In the genomic region with DNA sequence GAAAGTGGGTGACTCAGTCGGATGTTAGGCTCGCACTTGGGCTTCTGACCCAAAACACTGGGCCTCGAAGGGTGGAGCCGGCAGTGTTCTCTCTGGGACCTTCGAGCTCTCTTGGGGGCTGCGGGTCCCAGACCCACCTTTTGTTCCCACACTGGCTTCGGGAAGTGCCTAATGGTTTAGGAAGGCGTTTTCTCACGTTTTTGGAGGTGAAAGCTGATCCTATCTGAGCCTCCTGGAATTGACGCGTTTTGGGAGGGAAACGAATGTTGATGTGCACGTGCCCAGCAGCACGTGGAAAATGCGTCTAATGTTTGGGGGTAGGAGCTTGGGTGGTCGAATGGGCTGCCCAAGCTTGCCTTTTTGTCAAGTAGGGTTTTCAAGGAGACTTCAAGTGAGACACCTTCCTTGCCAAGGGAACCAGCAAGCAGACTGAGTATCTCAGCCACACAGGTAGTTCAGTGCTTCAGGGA, we compare ENCODE assay signal across 1 cellular context.
TF ChIP-seq lines count a peak whose summit lies in the region.

No MANE protein-coding gene starts in this region.

TF ChIP-seq in IMR-90, 13 proteins besides CTCF, POLR2A, EP300 and RAD21:
- TF ChIP-seq MXI1 (IDR thresholded peaks at IDR 0.05; ENCODE audit: borderline replicate concordance, low read depth, low read length), result peak; percentile 83; the same call in 1 of the 2 replicates
- no peak for TF ChIP-seq RFX5 (IDR thresholded peaks at IDR 0.05; ENCODE audit: low read depth, low read length)
- no peak for TF ChIP-seq CHD1 (IDR thresholded peaks at IDR 0.05; ENCODE audit: low read depth, low read length)
- TF ChIP-seq FOS (IDR thresholded peaks at IDR 0.05; ENCODE audit: low read depth, low read length), result peak; percentile 73
- TF ChIP-seq, protein P1, sequence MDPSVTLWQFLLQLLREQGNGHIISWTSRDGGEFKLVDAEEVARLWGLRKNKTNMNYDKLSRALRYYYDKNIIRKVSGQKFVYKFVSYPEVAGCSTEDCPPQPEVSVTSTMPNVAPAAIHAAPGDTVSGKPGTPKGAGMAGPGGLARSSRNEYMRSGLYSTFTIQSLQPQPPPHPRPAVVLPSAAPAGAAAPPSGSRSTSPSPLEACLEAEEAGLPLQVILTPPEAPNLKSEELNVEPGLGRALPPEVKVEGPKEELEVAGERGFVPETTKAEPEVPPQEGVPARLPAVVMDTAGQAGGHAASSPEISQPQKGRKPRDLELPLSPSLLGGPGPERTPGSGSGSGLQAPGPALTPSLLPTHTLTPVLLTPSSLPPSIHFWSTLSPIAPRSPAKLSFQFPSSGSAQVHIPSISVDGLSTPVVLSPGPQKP (IDR thresholded peaks at IDR 0.05; ENCODE audit: borderline replicate concordance, low read depth, low read length), result no peak
- TF ChIP-seq NFE2L2 (IDR thresholded peaks at IDR 0.05; ENCODE audit: low read depth, low read length), result no peak; the same call in 1 of the 2 replicates
- TF ChIP-seq RCOR1 (IDR thresholded peaks at IDR 0.05; ENCODE audit: insufficient replicate concordance, low read length), result no peak
- TF ChIP-seq SMC3 (IDR thresholded peaks at IDR 0.05; ENCODE audit: low read depth, low read length), result no peak
- TF ChIP-seq MAFK (IDR thresholded peaks at IDR 0.05; ENCODE audit: low read depth, low read length), result no peak
- TF ChIP-seq MAZ (IDR thresholded peaks at IDR 0.05; ENCODE audit: borderline replicate concordance, low read depth, low read length), result no peak
- peak; percentile 71 for TF ChIP-seq BHLHE40 (IDR thresholded peaks at IDR 0.05; ENCODE audit: low read depth, low read length)
- no peak for TF ChIP-seq CEBPB (IDR thresholded peaks at IDR 0.05; ENCODE audit: low read depth, low read length)
- TF ChIP-seq, protein P2, sequence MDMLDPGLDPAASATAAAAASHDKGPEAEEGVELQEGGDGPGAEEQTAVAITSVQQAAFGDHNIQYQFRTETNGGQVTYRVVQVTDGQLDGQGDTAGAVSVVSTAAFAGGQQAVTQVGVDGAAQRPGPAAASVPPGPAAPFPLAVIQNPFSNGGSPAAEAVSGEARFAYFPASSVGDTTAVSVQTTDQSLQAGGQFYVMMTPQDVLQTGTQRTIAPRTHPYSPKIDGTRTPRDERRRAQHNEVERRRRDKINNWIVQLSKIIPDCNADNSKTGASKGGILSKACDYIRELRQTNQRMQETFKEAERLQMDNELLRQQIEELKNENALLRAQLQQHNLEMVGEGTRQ (IDR thresholded peaks at IDR 0.05; ENCODE audit: low read depth, low read length), result peak; percentile 66
